Comparison of ENCODE assay signal across 15 cellular contexts in the genomic region with DNA sequence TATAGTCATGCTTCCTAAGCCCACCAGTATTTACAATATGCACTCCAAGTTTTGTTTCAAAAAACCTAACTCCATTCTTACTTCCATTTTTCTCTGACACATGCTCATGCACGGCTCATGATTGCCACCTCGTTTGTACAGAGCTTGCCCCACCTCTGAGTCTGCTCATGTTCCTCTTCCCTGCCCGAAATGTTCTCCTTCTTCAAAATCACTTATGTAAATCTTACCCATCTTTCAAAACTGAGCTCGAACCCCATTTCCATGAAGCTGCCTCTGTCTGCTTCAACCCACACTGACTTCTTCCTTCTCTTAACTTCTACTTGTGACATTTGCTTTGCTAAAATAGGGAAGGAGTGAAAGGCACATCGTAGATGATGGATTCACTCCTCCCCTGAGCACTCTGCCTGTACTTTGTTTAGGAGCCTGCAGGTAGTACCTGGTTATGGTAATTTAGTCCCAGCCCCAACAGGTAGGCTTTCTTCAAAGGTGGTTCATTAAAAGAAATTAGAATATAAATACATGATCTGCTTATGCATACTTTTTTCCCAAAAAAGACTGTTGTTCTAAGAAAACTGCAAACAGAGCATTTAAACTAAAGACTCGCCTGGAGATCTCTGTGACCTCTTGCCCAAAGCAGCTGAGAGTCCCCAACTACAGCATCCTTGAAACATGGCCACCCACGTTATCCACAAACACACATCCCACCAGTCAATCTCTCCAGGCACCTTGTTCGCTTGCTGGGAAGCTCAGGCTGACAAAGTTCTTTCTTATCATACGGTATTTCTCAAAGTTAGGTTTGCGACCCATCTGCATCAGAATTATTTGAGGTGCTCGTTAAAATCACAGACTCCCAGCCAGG.
DNase-seq lines count a peak whose midpoint lies in the region; ATAC-seq and TF ChIP-seq lines count a peak whose summit lies in the region.
"Had no signal": no experiment of that assay in that cellular context is flagged by ENCODE, and none has a peak within 500 bp of the region (broad histone marks: within the 10 kb centered on the region; RNA-seq: fewer than 3 reads in every experiment).

No MANE protein-coding gene starts in this region.

- H3K27me3 ChIP-seq in mammary epithelial cell (ENCODE audit: insufficient read depth, low read length): no peaks in the 10 kb centered on the region
- H3K27me3 ChIP-seq: BLaER1 treated with 17β-estradiol and CSF1 and Interleukin-3, amounts not matched to agents 10 nM and 100 nM had no signal

- peak overlapping the region; percentile 34 for H3K27ac Mint-ChIP-seq in stimulated activated naive CD8-positive, alpha-beta T cell treated with anti-CD3 and anti-CD28 coated beads, Interleukin-15, Interleukin-2, amounts not matched to agents 100 ng/mL and 50 ng/mL, for 24 hours
- H3K27ac Mint-ChIP-seq: CD4-positive, alpha-beta memory T cell; HFFc6 had no signal

- H3K9ac ChIP-seq in mammary epithelial cell (ENCODE audit: insufficient read depth, low read length): no peak overlapping the region
- H3K9ac ChIP-seq: BLaER1 treated with 17β-estradiol and CSF1 and Interleukin-3, amounts not matched to agents 10 nM and 100 nM had no signal

- no peaks in the 10 kb centered on the region for H4K20me1 ChIP-seq in mammary epithelial cell (ENCODE audit: insufficient read depth, low read length)
- H4K20me1 ChIP-seq: BLaER1 treated with 17β-estradiol and CSF1 and Interleukin-3, amounts not matched to agents 10 nM and 100 nM had no signal

- H3K36me3 ChIP-seq in mammary epithelial cell (ENCODE audit: insufficient read depth, low read length): no peaks in the 10 kb centered on the region
- H3K36me3 ChIP-seq: BLaER1 treated with 17β-estradiol and CSF1 and Interleukin-3, amounts not matched to agents 10 nM and 100 nM had no signal

- peaks cover 25% of the 10 kb centered on the region for H3K27me3 Mint-ChIP-seq in stimulated activated naive CD8-positive, alpha-beta T cell treated with anti-CD3 and anti-CD28 coated beads, Interleukin-15, Interleukin-2, amounts not matched to agents 100 ng/mL and 50 ng/mL, for 24 hours

- H3K4me1 ChIP-seq in mammary epithelial cell (ENCODE audit: insufficient read depth, low read length): peaks cover 16% of the 10 kb centered on the region

- CTCF ChIA-PET in mammary epithelial cell (lab: Charles Lee; ENCODE audit: low non-redundant PET): no interaction called here

- in situ Hi-C loops in mammary epithelial cell (cut with MboI; ENCODE audit: low sequenced_read_pairs in 2 of 2): no loop called here

- no peaks in the 10 kb centered on the region for H3K4me1 Mint-ChIP-seq in stimulated activated naive CD8-positive, alpha-beta T cell treated with anti-CD3 and anti-CD28 coated beads, Interleukin-15, Interleukin-2, amounts not matched to agents 100 ng/mL and 50 ng/mL, for 24 hours (ENCODE audit: low read depth)

- WGBS in mammary epithelial cell (ENCODE audit: low coverage, missing lambda C conversion rate): 85% methylated on average over 11 of the region's 11 CpGs

- no peaks in the 10 kb centered on the region for H3K9me3 ChIP-seq in mammary epithelial cell (replicated peaks; ENCODE audit: insufficient read depth, low read length)
- H3K9me3 ChIP-seq: BLaER1 treated with 17β-estradiol and CSF1 and Interleukin-3, amounts not matched to agents 10 nM and 100 nM had no signal

- intact Hi-C loops in head of caudate nucleus (cut with DNase I): no loop called here
- intact Hi-C loops in mammary epithelial cell (cut with micrococcal nuclease): no loop called here

- DNase-seq in stimulated activated naive CD8-positive, alpha-beta T cell treated with anti-CD3 and anti-CD28 coated beads, Interleukin-15, Interleukin-2, amounts not matched to agents 100 U/mL and 50 U/mL, for 24 hours: no peak
- DNase-seq in SKM-1 treated with dmso at 0.1 percent for 144 hours (lab: John Stamatoyannopoulos, UW; ENCODE audit: unreplicated experiment) (peak; percentile 57), head of caudate nucleus (peak in 34 of 42 donors; percentile 6 to 84 (median 44)), NCI-H2171 treated with DMSO at 0.1 percent for 48 hours (lab: John Stamatoyannopoulos, UW) (no peak), mammary epithelial cell (no peak), 8988T (no peak)
- DNase-seq: ACHN; CD4-positive, alpha-beta memory T cell; DMS79 treated with DMSO at 0.1 percent for 48 hours; EL; HCEC 1CT; HFFc6 had no signal

- H3K4me3 Mint-ChIP-seq in stimulated activated naive CD8-positive, alpha-beta T cell treated with anti-CD3 and anti-CD28 coated beads, Interleukin-15, Interleukin-2, amounts not matched to agents 100 ng/mL and 50 ng/mL, for 24 hours: no peak overlapping the region
- H3K4me3 Mint-ChIP-seq: CD4-positive, alpha-beta memory T cell; HFFc6 had no signal

- dilution Hi-C loops in mammary epithelial cell (cut with HindIII; ENCODE audit: low sequenced_read_pairs): no loop called here

- BruUV-seq in mammary epithelial cell (replicated peaks; lab: Mats Ljungman, UMichigan): no TSS peak

- no peak for TF ChIP-seq CTCF in mammary epithelial cell (conservative IDR thresholded peaks at IDR 0.05 in 1 of 2, IDR thresholded peaks at IDR 0.05 in 1 of 2; ENCODE audit: extremely low read depth in 1 of 2, insufficient read depth in 1 of 2, low read depth in 1 of 2, low read length in 2 of 2)

- no peak overlapping the region for H3K27ac ChIP-seq in mammary epithelial cell (ENCODE audit: insufficient read depth, low read depth, low read length)
- H3K27ac ChIP-seq: BLaER1 treated with 17β-estradiol and CSF1 and Interleukin-3, amounts not matched to agents 10 nM and 100 nM had no signal

- no peak overlapping the region for H2AFZ ChIP-seq in mammary epithelial cell (ENCODE audit: low read depth, low read length)

- H3K4me2 ChIP-seq in mammary epithelial cell (ENCODE audit: insufficient read depth, low read depth, low read length): no peak overlapping the region
- H3K4me2 ChIP-seq: BLaER1 treated with 17β-estradiol and CSF1 and Interleukin-3, amounts not matched to agents 10 nM and 100 nM had no signal

- no peaks in the 10 kb centered on the region for H3K79me2 ChIP-seq in mammary epithelial cell (ENCODE audit: insufficient read depth, low read length)

- no peak for ATAC-seq in stimulated activated naive CD8-positive, alpha-beta T cell treated with anti-CD3 and anti-CD28 coated beads, Interleukin-15, Interleukin-2, amounts not matched to agents 100 U/mL and 50 U/mL, for 24 hours
- ATAC-seq in HG03095 (IDR thresholded peaks at IDR 0.05; ENCODE audit: unreplicated experiment): no peak

- H3K4me3 ChIP-seq in mammary epithelial cell (replicated peaks in 1 of 3; ENCODE audit: insufficient read depth in 1 of 3, low read depth in 2 of 3, low read length in 3 of 3): no peak overlapping the region
- H3K4me3 ChIP-seq: BLaER1 treated with 17β-estradiol and CSF1 and Interleukin-3, amounts not matched to agents 10 nM and 100 nM had no signal

- H3K36me3 Mint-ChIP-seq in stimulated activated naive CD8-positive, alpha-beta T cell treated with anti-CD3 and anti-CD28 coated beads, Interleukin-15, Interleukin-2, amounts not matched to agents 100 ng/mL and 50 ng/mL, for 24 hours (ENCODE audit: low read depth): no peaks in the 10 kb centered on the region
- H3K36me3 Mint-ChIP-seq: CD4-positive, alpha-beta memory T cell had no signal

- H3K9me3 Mint-ChIP-seq in stimulated activated naive CD8-positive, alpha-beta T cell treated with anti-CD3 and anti-CD28 coated beads, Interleukin-15, Interleukin-2, amounts not matched to agents 100 ng/mL and 50 ng/mL, for 24 hours: no peaks in the 10 kb centered on the region
- H3K9me3 Mint-ChIP-seq: CD4-positive, alpha-beta memory T cell; HFFc6 had no signal

Comparison
In these comparisons a context has a peak if more than half of its experiments do, and no peak if none do; other contexts are left out.
1. DNase-seq: peak in SKM-1 treated with dmso at 0.1 percent for 144 hours (single experiment) and head of caudate nucleus (34 of 42); none in stimulated activated naive CD8-positive, alpha-beta T cell treated with anti-CD3 and anti-CD28 coated beads, Interleukin-15, Interleukin-2, amounts not matched to agents 100 U/mL and 50 U/mL, for 24 hours (single experiment), NCI-H2171 treated with DMSO at 0.1 percent for 48 hours (single experiment), mammary epithelial cell (single experiment) and 8988T (single experiment).